ENCODE assay signal across 14 cellular contexts in genomic region chr18:44882163-44882881, GRCh38.
"Had no signal": no experiment of that assay in that cellular context is flagged by ENCODE, and none has a peak within 500 bp of the region (broad histone marks: within the 10 kb centered on the region; RNA-seq: fewer than 3 reads in every experiment).

No MANE protein-coding gene starts in this region.

- H3K27ac ChIP-seq: epithelial cell of prostate, stomach, thoracic aorta had no signal

- DNase-seq: activated CD4-positive, alpha-beta T cell treated with anti-CD3 and anti-CD28 coated beads, Interleukin-2, amount 50 U/mL, for 1 hour; activated naive CD4-positive, alpha-beta T cell treated with anti-CD3 and anti-CD28 coated beads, Interleukin-2, amount 10 ng/mL, durations not matched to agents 7 days and 5 days; activated T-cell treated with anti-CD3 and anti-CD28 coated beads for 4 hours; cortex of kidney; effector memory CD4-positive, alpha-beta T cell; immature natural killer cell; mammary epithelial cell; nephron progenitor cell; stimulated activated CD4-positive, alpha-beta T cell treated with anti-CD3 and anti-CD28 coated beads, Interleukin-4, amount 100 ng/mL, for 24 hours; stomach; T-helper 2 cell had no signal

- ATAC-seq: activated T-helper 17 cell treated with anti-CD3 and anti-CD28 coated beads, Interleukin-2, amount 50 U/mL, for 72 hours had no signal

- H3K9me3 ChIP-seq: stomach, thoracic aorta had no signal

- H3K36me3 ChIP-seq: stomach, thoracic aorta had no signal

- H3K27me3 ChIP-seq: stomach had no signal

- H3K4me3 ChIP-seq: stomach, thoracic aorta had no signal
